Comparison of ENCODE assay signal across 27 cellular contexts in the genomic region with DNA sequence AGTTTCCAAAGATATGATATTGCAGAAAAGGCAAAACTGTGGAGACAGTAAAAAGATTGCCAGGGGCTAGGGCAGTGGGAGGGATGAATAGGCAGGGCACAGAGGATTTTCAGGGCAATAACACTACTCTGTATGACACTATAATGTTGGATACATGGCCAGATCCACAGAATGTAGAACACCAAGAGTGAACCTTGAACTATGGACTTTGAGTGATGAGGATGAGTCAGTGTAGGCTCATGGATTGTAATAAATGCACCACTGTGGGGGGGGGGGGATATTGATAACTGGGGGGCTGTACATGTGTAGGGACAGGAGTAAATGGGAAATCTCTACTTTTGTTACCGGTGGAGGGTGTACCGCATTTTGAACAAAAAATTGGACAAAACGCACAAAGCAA.
"Had no signal": no experiment of that assay in that cellular context is flagged by ENCODE, and none has a peak within 500 bp of the region (broad histone marks: within the 10 kb centered on the region; RNA-seq: fewer than 3 reads in every experiment).

No MANE protein-coding gene starts in this region.

- FAIRE-seq: endometrium, islet of Langerhans, pancreas had no signal

- H3K36me3 Mint-ChIP-seq: natural killer cell had no signal

- H3K9me3 ChIP-seq: gastrocnemius medialis, heart right ventricle, left lung, pancreas, spleen, stomach, thoracic aorta, transverse colon had no signal

- H3K36me3 ChIP-seq: gastrocnemius medialis, left lung, pancreas, transverse colon had no signal

- H3K9me3 Mint-ChIP-seq: natural killer cell, neural crest cell had no signal

- H3K4me3 Mint-ChIP-seq: natural killer cell, neural crest cell had no signal

- H3K4me1 ChIP-seq: left lung, stomach had no signal

- H3K4me3 ChIP-seq: coronary artery, gastrocnemius medialis, heart right ventricle, left lung, pancreas, spleen, stomach, thoracic aorta, transverse colon had no signal

- H3K27me3 Mint-ChIP-seq: progenitor cell of endocrine pancreas had no signal

- H3K27ac ChIP-seq: coronary artery, gastrocnemius medialis, heart right ventricle, left lung, pancreas, spleen, stomach, thoracic aorta, transverse colon had no signal

- H3K27ac Mint-ChIP-seq: natural killer cell, progenitor cell of endocrine pancreas had no signal

- H3K4me1 Mint-ChIP-seq: neural crest cell had no signal

- DNase-seq: central memory CD4-positive, alpha-beta T cell; effector CD4-positive, alpha-beta T cell; gastrocnemius medialis; heart right ventricle; hypothalamus; kidney glomerular epithelial cell; left lung; mammary epithelial cell; natural killer cell; occipital lobe; pancreas; right cardiac atrium; spleen; stimulated activated CD4-positive, alpha-beta T cell treated with anti-CD3 and anti-CD28 coated beads, Interleukin-15, amount 100 ng/mL, for 24 hours; stimulated activated CD4-positive, alpha-beta T cell treated with anti-CD3 and anti-CD28 coated beads, Interleukin-1b, Interleukin-23, amount 100 ng/mL, for 48 hours; stimulated activated CD4-positive, alpha-beta T cell treated with anti-CD3 and anti-CD28 coated beads, Interleukin-4, amount 100 ng/mL, for 24 hours; stimulated activated naive CD4-positive, alpha-beta T cell; stomach; substantia nigra; transverse colon had no signal

- ATAC-seq: esophagus mucosa, gastrocnemius medialis, heart right ventricle, left lung, natural killer cell, pancreas, right cardiac atrium had no signal

- H3K27me3 ChIP-seq: gastrocnemius medialis, heart right ventricle, left lung, pancreas, spleen, stomach, transverse colon had no signal
